ENCODE assay signal across 8 cellular contexts in genomic region chr6:36679043-36679821, GRCh38. TPM values are rescaled to one million over a fixed set of nuclear protein-coding genes. Genes with fewer than 3 reads are reported as not detected.
DNase-seq lines count a peak whose midpoint lies in the region; ATAC-seq and TF ChIP-seq lines count a peak whose summit lies in the region.

No MANE protein-coding gene starts in this region.

- peaks cover 0 to 11% (median 0%) of the 10 kb centered on the region in 3 experiments; a peak in 2 of 7 replicates for H3K36me3 Mint-ChIP-seq in H9 (ENCODE audit: insufficient read depth in 1 of 3, low read depth in 3 of 3)
- peaks cover 10% of the 10 kb centered on the region for H3K36me3 Mint-ChIP-seq in T-cell
- peaks cover 17% of the 10 kb centered on the region for H3K36me3 Mint-ChIP-seq in chondrocyte (ENCODE audit: low read depth)

- H2AK5ac ChIP-seq in H9 (ENCODE audit: insufficient read length, low read length) = no peak overlapping the region

- H3K4me3 ChIP-seq in AG09309 (ENCODE audit: control insufficient read depth, low read depth, low read length) = peak overlapping the region; percentile 73

- H3K27me3 Mint-ChIP-seq in H9 (ENCODE audit: low read depth) (peaks cover 22% of the 10 kb centered on the region), T-cell (no peaks in the 10 kb centered on the region), chondrocyte (ENCODE audit: low read depth) (no peaks in the 10 kb centered on the region)

- no peak overlapping the region for H3K18ac ChIP-seq in H9 (ENCODE audit: insufficient read length, low read depth, low read length)

- H3K4ac ChIP-seq in H9 (ENCODE audit: low read depth, low read length) = no peak overlapping the region

- intact Hi-C loops in left colon (cut with DNase I, micrococcal nuclease) = no loop called here

- peaks cover 38 to 43% of the 10 kb centered on the region in 2 experiments for H3K4me1 Mint-ChIP-seq in H9
- peaks cover 44 to 53% (median 50%) of the 10 kb centered on the region in 3 donors for H3K4me1 Mint-ChIP-seq in T-cell
- H3K4me1 Mint-ChIP-seq in chondrocyte (ENCODE audit: low read depth) = peaks cover 57% of the 10 kb centered on the region

- H3K23me2 ChIP-seq in H9 (ENCODE audit: insufficient read length, low read depth, low read length, poor library complexity, severe bottlenecking) = peaks cover 14% of the 10 kb centered on the region

- peak overlapping the region; percentile 44 for H3K4me2 ChIP-seq in H9 (ENCODE audit: insufficient read depth, insufficient read length, low read length)

- no peaks in the 10 kb centered on the region for H3K79me2 ChIP-seq in H9 (ENCODE audit: insufficient read depth, low read length)

- no peak overlapping the region for H2BK15ac ChIP-seq in H9 (ENCODE audit: low read depth, low read length)

- H3K56ac ChIP-seq in H9 (ENCODE audit: insufficient read length, low read depth, low read length) = no peak overlapping the region

- POLR2A ChIA-PET in T-cell (lab: Charles Lee) = interaction anchor here (0.5 to 1.1 kb wide), 3 partner anchors 77 to 754 kb away, joined by 3 to 6 read pairs (median 6); no protein-coding TSS in a partner anchor

- peaks cover 5% of the 10 kb centered on the region; the same call in 1 of the 2 replicates for H3K27me3 ChIP-seq in H9 (ENCODE audit: insufficient read depth, low read length)

- H3K4me1 ChIP-seq in H9 (ENCODE audit: insufficient read depth, low read length) = peaks cover 6% of the 10 kb centered on the region; the same call in 1 of the 2 replicates

- H3K27ac ChIP-seq in H9 (ENCODE audit: insufficient read length, low read depth, low read length) = no peak overlapping the region

- H3K9me3 ChIP-seq in H9 (ENCODE audit: control insufficient read depth, low read depth, low read length) = no peaks in the 10 kb centered on the region

- H3K27ac Mint-ChIP-seq in H9 (no peak overlapping the region), T-cell (peak overlapping the region; percentile 80 to 82), chondrocyte (ENCODE audit: unreplicated experiment) (peak overlapping the region; percentile 95)

- no peak overlapping the region for H3K9ac ChIP-seq in H9 (ENCODE audit: extremely low read depth, insufficient read length, low read length)

- H2AFZ ChIP-seq in H9 (ENCODE audit: low read length) = no peak overlapping the region

- no CpG with 5 or more reads among the region's 60 CpGs for WGBS in H9 (ENCODE audit: extremely low coverage, insufficient read length, low lambda C conversion rate)

- DNase-seq in AG09309 (ENCODE audit: low read depth) (no peak), H9 (no peak), T-cell (peak in 6 of 34 experiments; percentile 9 to 35 (median 24)), chondrocyte (ENCODE audit: low spot score) (no peak), left colon (peak; percentile 63 to 72), DMS114 treated with DMSO at 0.1 percent for 48 hours (lab: John Stamatoyannopoulos, UW; ENCODE audit: unreplicated experiment) (no peak)
- peak; percentile 22 for DNase-seq in stimulated activated CD4-positive, alpha-beta T cell treated with anti-CD3 and anti-CD28 coated beads, Interleukin-4, amount 100 ng/mL, for 24 hours

- no peak overlapping the region for H2BK12ac ChIP-seq in H9 (ENCODE audit: insufficient read length, low read depth, low read length)

- no peak overlapping the region for H4K8ac ChIP-seq in H9 (replicated peaks; ENCODE audit: insufficient read length, low read depth, low read length)

- H3K14ac ChIP-seq in H9 (ENCODE audit: insufficient read depth, low read length) = peak overlapping the region; percentile 54; the same call in 1 of the 2 replicates

- ATAC-seq in T-cell (replicated peaks in 1 of 4) (no peak), left colon (peak; percentile 20), HG02981 (IDR thresholded peaks at IDR 0.05; ENCODE audit: unreplicated experiment) (no peak)

- H2BK120ac ChIP-seq in H9 (ENCODE audit: low read depth, low read length, poor library complexity, severe bottlenecking) = no peak overlapping the region

- H3T11ph ChIP-seq in H9 (ENCODE audit: low read length) = no peak overlapping the region

- H2BK5ac ChIP-seq in H9 (ENCODE audit: insufficient read length, low read length) = no peak overlapping the region

- no peaks in the 10 kb centered on the region for H4K20me1 ChIP-seq in H9 (ENCODE audit: control insufficient read depth, insufficient read depth, insufficient read length)

- no peak for TF ChIP-seq CTCF in AG09309 (IDR thresholded peaks at IDR 0.05; ENCODE audit: control insufficient read depth, insufficient read depth, low read depth, low read length, missing control alignments)
- TF ChIP-seq CTCF in H9 (conservative IDR thresholded peaks at IDR 0.05) = no peak
- TF ChIP-seq CTCF in chondrocyte (IDR thresholded peaks at IDR 0.05) = no peak

- H3K4me3 Mint-ChIP-seq in H9 = peak overlapping the region; percentile 83 to 86
- H3K4me3 Mint-ChIP-seq in T-cell = peak overlapping the region; percentile 85 to 96 (median 89)
- peak overlapping the region; percentile 96 for H3K4me3 Mint-ChIP-seq in chondrocyte (ENCODE audit: unreplicated experiment)

- H3K9me3 Mint-ChIP-seq in H9 (no peaks in the 10 kb centered on the region; a peak in 2 of 5 replicates), T-cell (no peaks in the 10 kb centered on the region), chondrocyte (ENCODE audit: low read depth) (no peaks in the 10 kb centered on the region)

- no peak overlapping the region for H4K5ac ChIP-seq in H9 (ENCODE audit: insufficient read length, low read depth, low read length)

- CTCF ChIA-PET in T-cell (lab: Charles Lee) = interaction anchor here in 1 of 2 donors (0.6 to 1.6 kb wide), 4 partner anchors 64 to 260 kb away, joined by 3 to 7 read pairs (median 6); no protein-coding TSS in a partner anchor

- H3K79me1 ChIP-seq in H9 (ENCODE audit: insufficient read depth, low read depth, low read length, poor library complexity, severe bottlenecking) = no peaks in the 10 kb centered on the region

- H4K91ac ChIP-seq in H9 (ENCODE audit: insufficient read length, low read depth, low read length) = no peak overlapping the region

- no peak overlapping the region for H3K23ac ChIP-seq in H9 (ENCODE audit: insufficient read length, low read depth, low read length)

- H2BK20ac ChIP-seq in H9 (ENCODE audit: low read depth, low read length, poor library complexity, severe bottlenecking) = no peak overlapping the region

RNA-seq across cellular contexts. Expression of gene CDKN1A, which starts 0.7 kb away (rescaled TPM):
- total RNA-seq in H9 (2021) (17.4 and 19.1 TPM in 2 replicates), T-cell (10 to 100 TPM in 4 of 5 donors, 1 to 10 TPM in 1; 9.6 to 88.9 (median 11.8) TPM), chondrocyte (230 to 303 TPM (median 301 TPM) in 3 replicates), left colon (100 to 1,000 TPM; 264 to 383 TPM)

RNA-seq across cellular contexts. Expression of gene RAB44, which starts 18.4 kb away (rescaled TPM):
- total RNA-seq in H9 (2021) (0.04 TPM in 1 of 2 replicates, not detected in the other), T-cell (under 1 TPM in 4 of 5 donors, not detected in 1; 0.06 to 0.35 (median 0.09) TPM), chondrocyte (not detected in 3 replicates), left colon (under 1 TPM; 0.09 to 0.42 TPM)

Comparison
In these comparisons a context has a peak if more than half of its experiments do, and no peak if none do; other contexts are left out.
1. DNase-seq: peak in left colon (2 of 2) and stimulated activated CD4-positive, alpha-beta T cell treated with anti-CD3 and anti-CD28 coated beads, Interleukin-4, amount 100 ng/mL, for 24 hours (single experiment); none in AG09309 (single experiment), H9 (single experiment), chondrocyte (single experiment) and DMS114 treated with DMSO at 0.1 percent for 48 hours (single experiment).
2. H3K27ac Mint-ChIP-seq: peak in T-cell (2 of 2) and chondrocyte (single experiment); none in H9 (0 of 3).
3. Peak in every context shown above with its lines, with median percentiles within 50 percentile points of each other: H3K4me3 Mint-ChIP-seq.